Comparison of ENCODE assay signal across 1 cellular context in genomic region chr1:92482665-92483441, GRCh38.
TF ChIP-seq lines count a peak whose summit lies in the region.

No MANE protein-coding gene starts in this region.

TF ChIP-seq in GM12878, 131 proteins besides CTCF, POLR2A, EP300 and RAD21 (continued from another document):
- TF ChIP-seq ZNF592 (IDR thresholded peaks at IDR 0.05): no peak
- TF ChIP-seq SMAD5 (IDR thresholded peaks at IDR 0.05; ENCODE audit: low read depth): no peak
- no peak for TF ChIP-seq SUPT20H (IDR thresholded peaks at IDR 0.05; ENCODE audit: borderline replicate concordance, control insufficient read depth, low read depth, low read length)
- TF ChIP-seq CHD1 (IDR thresholded peaks at IDR 0.05; ENCODE audit: low read depth, low read length): 0 out of 2 replicates have a peak, but pooled peaks have one; percentile 17
